In genomic region chr7:131521651-131522163, GRCh38 we compare ENCODE assay signal across 9 cellular contexts. TPM values are rescaled to one million over a fixed set of nuclear protein-coding genes. Genes with fewer than 3 reads are reported as not detected.
DNase-seq lines count a peak whose midpoint lies in the region; ATAC-seq and TF ChIP-seq lines count a peak whose summit lies in the region.
"Had no signal": no experiment of that assay in that cellular context is flagged by ENCODE, and none has a peak within 500 bp of the region (broad histone marks: within the 10 kb centered on the region; RNA-seq: fewer than 3 reads in every experiment).

No MANE protein-coding gene starts in this region.

- peak overlapping the region; percentile 77 for H3K4me3 Mint-ChIP-seq in natural killer cell
- H3K4me3 Mint-ChIP-seq: neural crest cell had no signal

- DNase-seq in COR-L47 (lab: John Stamatoyannopoulos, UW) = peak; percentile 53
- peak; percentile 31 for DNase-seq in MG63
- no peak for DNase-seq in esophagus muscularis mucosa (ENCODE audit: extremely low spot score)
- no peak for DNase-seq in natural killer cell
- no peak for DNase-seq in NCI-H510A (lab: John Stamatoyannopoulos, UW)
- DNase-seq in stimulated activated CD4-positive, alpha-beta T cell treated with anti-CD3 and anti-CD28 coated beads, Interleukin-1b, Interleukin-23, amount 100 ng/mL, for 48 hours = no peak

- 52% methylated on average over 7 of the region's 7 CpGs for WGBS in esophagus muscularis mucosa

- H3K4me1 Mint-ChIP-seq in natural killer cell = peaks cover 7 to 16% of the 10 kb centered on the region in 2 donors

- H3K27ac Mint-ChIP-seq in natural killer cell = peak overlapping the region in 1 of 2 donors; percentile 42

- no peak for TF ChIP-seq CTCF in esophagus muscularis mucosa (IDR thresholded peaks at IDR 0.05)
- TF ChIP-seq CTCF in natural killer cell (IDR thresholded peaks at IDR 0.05) = no peak

- H3K4me3 ChIP-seq in MG63 (no peak overlapping the region), esophagus muscularis mucosa (no peak overlapping the region)

- peak overlapping the region; percentile 31 to 60 (median 48) for H3K27ac ChIP-seq in esophagus muscularis mucosa (replicated peaks in 1 of 4)

- TF ChIP-seq POLR2A in esophagus muscularis mucosa (IDR thresholded peaks at IDR 0.05; ENCODE audit: low read depth) = no peak

- no peak for ATAC-seq in natural killer cell
- no peak for ATAC-seq in HG02840 (IDR thresholded peaks at IDR 0.05; ENCODE audit: low FRiP score, unreplicated experiment)
- no peak for ATAC-seq in GM21360 (IDR thresholded peaks at IDR 0.05; ENCODE audit: unreplicated experiment)

- no peaks in the 10 kb centered on the region for H3K9me3 Mint-ChIP-seq in natural killer cell
- H3K9me3 Mint-ChIP-seq: neural crest cell had no signal

- H3K36me3 ChIP-seq in MG63 = no peaks in the 10 kb centered on the region
- no peaks in the 10 kb centered on the region for H3K36me3 ChIP-seq in esophagus muscularis mucosa

- H3K9me3 ChIP-seq in MG63 = no peaks in the 10 kb centered on the region
- no peaks in the 10 kb centered on the region for H3K9me3 ChIP-seq in esophagus muscularis mucosa

- intact Hi-C loops in esophagus muscularis mucosa (cut with DNase I) = no loop called here
- intact Hi-C loops in natural killer cell (cut with micrococcal nuclease) = no loop called here

- peaks cover 0 to 9% of the 10 kb centered on the region in 2 donors for H3K27me3 Mint-ChIP-seq in natural killer cell (ENCODE audit: low read depth in 2 of 2)

- H3K36me3 Mint-ChIP-seq in natural killer cell = no peaks in the 10 kb centered on the region

- H3K27me3 ChIP-seq in MG63 (no peaks in the 10 kb centered on the region), esophagus muscularis mucosa (no peaks in the 10 kb centered on the region)

- H3K4me1 ChIP-seq in esophagus muscularis mucosa = peaks cover 14 to 44% (median 24%) of the 10 kb centered on the region in 4 donors

- no peak for TF ChIP-seq EP300 in esophagus muscularis mucosa (IDR thresholded peaks at IDR 0.05)

RNA-seq across cellular contexts. Expression of gene PODXL, which starts 34.7 kb away (rescaled TPM):
- 1.0 and 1.2 TPM in 2 replicates for total RNA-seq in MG63 (2014; rRNA removed; shearing (Covaris generic); ENCODE audit: low replicate concordance)
- 10 to 100 TPM; 24.5 to 40.3 (median 31.3) TPM for total RNA-seq in esophagus muscularis mucosa
- 1 to 10 TPM in 1 of 3 donors, under 1 TPM in 2; 0.35 to 1.4 (median 0.88) TPM for total RNA-seq in natural killer cell

Comparison
In these comparisons a context has a peak if more than half of its experiments do, and no peak if none do; other contexts are left out.
1. DNase-seq: peak in COR-L47 (single experiment) and MG63 (single experiment); none in esophagus muscularis mucosa (single experiment), natural killer cell (single experiment), NCI-H510A (single experiment) and stimulated activated CD4-positive, alpha-beta T cell treated with anti-CD3 and anti-CD28 coated beads, Interleukin-1b, Interleukin-23, amount 100 ng/mL, for 48 hours (single experiment).
2. RNA of gene PODXL, which starts 34.7 kb away (total RNA-seq): 24.5 to 40.3 TPM in esophagus muscularis mucosa; 1.0 to 1.2 TPM in MG63 and 0.35 to 1.4 TPM in natural killer cell; every median in the first group is over 10 times any median in the second.